In genomic region chr6:161107779-161108380, GRCh38 we compare ENCODE assay signal across 23 cellular contexts.
DNase-seq lines count a peak whose midpoint lies in the region; ATAC-seq, FAIRE-seq and TF ChIP-seq lines count a peak whose summit lies in the region.
"Had no signal": no experiment of that assay in that cellular context is flagged by ENCODE, and none has a peak within 500 bp of the region (broad histone marks: within the 10 kb centered on the region; RNA-seq: fewer than 3 reads in every experiment).

No MANE protein-coding gene starts in this region.

- FAIRE-seq in D721Med (lab: Jason Lieb, UNC) (peak; percentile 68), pancreas (lab: Jason Lieb, UNC) (no peak)
- FAIRE-seq: A204.1, GM18507, HTR-8/SVneo had no signal

- H3K27me3 ChIP-seq in CD4-positive, CD25-positive, alpha-beta regulatory T cell (ENCODE audit: control insufficient read depth, insufficient read depth, low read length), result no peaks in the 10 kb centered on the region
- H3K27me3 ChIP-seq in endodermal cell (ENCODE audit: control insufficient read depth, insufficient read depth, low read length, poor library complexity, severe bottlenecking) (no peaks in the 10 kb centered on the region), pancreas (no peaks in the 10 kb centered on the region), esophagus squamous epithelium (no peaks in the 10 kb centered on the region)
- H3K27me3 ChIP-seq: BLaER1, Peyer's patch had no signal

- peaks cover 12 to 22% (median 19%) of the 10 kb centered on the region in 4 donors for H3K4me1 Mint-ChIP-seq in CD4-positive, CD25-positive, alpha-beta regulatory T cell
- peaks cover 2% of the 10 kb centered on the region for H3K4me1 Mint-ChIP-seq in endodermal cell

- no peak for TF ChIP-seq CTCF in D721Med (IDR thresholded peaks at IDR 0.05; ENCODE audit: insufficient read depth, missing control alignments)
- TF ChIP-seq CTCF in endodermal cell (conservative IDR thresholded peaks at IDR 0.05), result no peak
- no peak for TF ChIP-seq CTCF in pancreas (IDR thresholded peaks at IDR 0.05)
- TF ChIP-seq CTCF in esophagus squamous epithelium (IDR thresholded peaks at IDR 0.05), result no peak

- no peaks in the 10 kb centered on the region for H3K27me3 Mint-ChIP-seq in CD4-positive, CD25-positive, alpha-beta regulatory T cell
- no peaks in the 10 kb centered on the region for H3K27me3 Mint-ChIP-seq in endodermal cell (ENCODE audit: insufficient read depth)

- H3K27ac Mint-ChIP-seq in CD4-positive, CD25-positive, alpha-beta regulatory T cell, result peak overlapping the region in 2 of 3 donors; percentile 16 to 62
- peak overlapping the region; percentile 50 for H3K27ac Mint-ChIP-seq in endodermal cell

- H3K27ac ChIP-seq in CD4-positive, CD25-positive, alpha-beta regulatory T cell (ENCODE audit: insufficient read depth, low read length, poor library complexity, severe bottlenecking), result no peak overlapping the region
- no peak overlapping the region for H3K27ac ChIP-seq in endodermal cell (ENCODE audit: low read depth, low read length)
- H3K27ac ChIP-seq in pancreas, result peak overlapping the region in 3 of 4 donors; percentile 33 to 61 (median 54)
- no peak overlapping the region for H3K27ac ChIP-seq in esophagus squamous epithelium
- H3K27ac ChIP-seq: BLaER1, Peyer's patch had no signal

- no peak overlapping the region for H3K9ac ChIP-seq in endodermal cell (ENCODE audit: extremely low read depth, low read length, poor library complexity, severe bottlenecking)
- H3K9ac ChIP-seq: BLaER1, GM23248 had no signal

- no peak for TF ChIP-seq POLR2A in esophagus squamous epithelium (IDR thresholded peaks at IDR 0.05)

- 92 to 95% methylated on average over 11 to 13 of the region's 13 CpGs for WGBS in endodermal cell (ENCODE audit: insufficient coverage in 1 of 2, insufficient read length in 1 of 2), 2 experiments
- WGBS in pancreas, 2 donors, result 42 to 47% methylated on average over 13 of the region's 13 CpGs
- WGBS in esophagus squamous epithelium, 2 donors, result 95 to 96% methylated on average over 13 of the region's 13 CpGs

- H3K4me1 ChIP-seq in CD4-positive, CD25-positive, alpha-beta regulatory T cell (ENCODE audit: control insufficient read depth, insufficient read depth, low read length, poor library complexity, severe bottlenecking), result peaks cover 13% of the 10 kb centered on the region
- peaks cover 2% of the 10 kb centered on the region for H3K4me1 ChIP-seq in endodermal cell (ENCODE audit: control insufficient read depth, insufficient read depth, low read length)
- H3K4me1 ChIP-seq in pancreas, result peaks cover 0 to 14% (median 13%) of the 10 kb centered on the region in 3 donors
- no peaks in the 10 kb centered on the region for H3K4me1 ChIP-seq in esophagus squamous epithelium
- H3K4me1 ChIP-seq: BLaER1, Peyer's patch had no signal

- H3K36me3 Mint-ChIP-seq in CD4-positive, CD25-positive, alpha-beta regulatory T cell, result peaks cover 78% of the 10 kb centered on the region
- peaks cover 91% of the 10 kb centered on the region for H3K36me3 Mint-ChIP-seq in endodermal cell (ENCODE audit: low read depth)

- no peak for DNase-seq in CD4-positive, CD25-positive, alpha-beta regulatory T cell
- DNase-seq in D721Med (ENCODE audit: insufficient read length, low spot score) (peak; percentile 24), endodermal cell (no peak), pancreas (peak; percentile 76 to 90 (median 84)), esophagus squamous epithelium (lab: John Stamatoyannopoulos, UW) (no peak)
- DNase-seq in NK-92 treated with Interleukin-12 subunit alpha and Interleukin-12 subunit beta, amount 100 ng/mL, for 24 hours (lab: John Stamatoyannopoulos, UW), result no peak
- DNase-seq: Calu3, DMS53, GM23248, H7, KBM-7, NCI-H1105 treated with DMSO at 0.1 percent for 48 hours, NCI-H1694, NCI-H2029 treated with DMSO at 0.1 percent for 48 hours, NCI-H446 treated with DMSO at 0.1 percent for 48 hours, NCI-H526, Peyer's patch, SHP77 treated with DMSO at 0.1 percent for 48 hours had no signal

- H3K36me3 ChIP-seq in CD4-positive, CD25-positive, alpha-beta regulatory T cell (ENCODE audit: control insufficient read depth, insufficient read depth, low read length), result peaks cover 75% of the 10 kb centered on the region
- H3K36me3 ChIP-seq in endodermal cell (ENCODE audit: control insufficient read depth, insufficient read depth, low read length) (peaks cover 93% of the 10 kb centered on the region), pancreas (peaks cover 0 to 50% (median 12%) of the 10 kb centered on the region in 3 donors), esophagus squamous epithelium (peaks cover 7 to 100% (median 48%) of the 10 kb centered on the region in 3 donors)

- no peaks in the 10 kb centered on the region for H3K9me3 Mint-ChIP-seq in CD4-positive, CD25-positive, alpha-beta regulatory T cell
- H3K9me3 Mint-ChIP-seq in endodermal cell, result no peaks in the 10 kb centered on the region

- no peak overlapping the region for H3K4me3 ChIP-seq in CD4-positive, CD25-positive, alpha-beta regulatory T cell (ENCODE audit: low read depth, low read length)
- no peak overlapping the region for H3K4me3 ChIP-seq in endodermal cell (ENCODE audit: low read length)
- no peak overlapping the region for H3K4me3 ChIP-seq in pancreas
- no peak overlapping the region for H3K4me3 ChIP-seq in esophagus squamous epithelium
- H3K4me3 ChIP-seq: BLaER1, GM23248, Peyer's patch had no signal

- H3K9me3 ChIP-seq in CD4-positive, CD25-positive, alpha-beta regulatory T cell (ENCODE audit: control insufficient read depth in 2 of 2, low read length in 2 of 2), result no peaks in the 10 kb centered on the region
- no peaks in the 10 kb centered on the region for H3K9me3 ChIP-seq in endodermal cell (ENCODE audit: control insufficient read depth, low read length)
- no peaks in the 10 kb centered on the region for H3K9me3 ChIP-seq in pancreas
- H3K9me3 ChIP-seq in esophagus squamous epithelium, result no peaks in the 10 kb centered on the region
- H3K9me3 ChIP-seq: BLaER1, Peyer's patch had no signal

- intact Hi-C loops in pancreas (cut with DNase I), result no loop called here
- intact Hi-C loops in esophagus squamous epithelium (cut with DNase I), result no loop called here

- no peak overlapping the region for H3K4me3 Mint-ChIP-seq in CD4-positive, CD25-positive, alpha-beta regulatory T cell
- H3K4me3 Mint-ChIP-seq in endodermal cell, result no peak overlapping the region

- ATAC-seq in CD4-positive, CD25-positive, alpha-beta regulatory T cell (ENCODE audit: low read depth in 2 of 2), result no peak
- ATAC-seq in pancreas (peak; percentile 96 to 99 (median 98)), HG03108 (IDR thresholded peaks at IDR 0.05; ENCODE audit: unreplicated experiment) (no peak)

Comparison
In these comparisons a context has a peak if more than half of its experiments do, and no peak if none do; other contexts are left out.
1. ATAC-seq: peak in pancreas (4 of 4); none in CD4-positive, CD25-positive, alpha-beta regulatory T cell (0 of 2) and HG03108 (single experiment).
2. DNase-seq: peak in D721Med (single experiment) and pancreas (6 of 6); none in CD4-positive, CD25-positive, alpha-beta regulatory T cell (0 of 3), endodermal cell (single experiment), esophagus squamous epithelium (single experiment) and NK-92 treated with Interleukin-12 subunit alpha and Interleukin-12 subunit beta, amount 100 ng/mL, for 24 hours (single experiment).
3. H3K27ac ChIP-seq: peak in pancreas (3 of 4); none in CD4-positive, CD25-positive, alpha-beta regulatory T cell (single experiment), endodermal cell (single experiment) and esophagus squamous epithelium (0 of 4).